36 cellular contexts compared by ENCODE assay signal in the genomic region with DNA sequence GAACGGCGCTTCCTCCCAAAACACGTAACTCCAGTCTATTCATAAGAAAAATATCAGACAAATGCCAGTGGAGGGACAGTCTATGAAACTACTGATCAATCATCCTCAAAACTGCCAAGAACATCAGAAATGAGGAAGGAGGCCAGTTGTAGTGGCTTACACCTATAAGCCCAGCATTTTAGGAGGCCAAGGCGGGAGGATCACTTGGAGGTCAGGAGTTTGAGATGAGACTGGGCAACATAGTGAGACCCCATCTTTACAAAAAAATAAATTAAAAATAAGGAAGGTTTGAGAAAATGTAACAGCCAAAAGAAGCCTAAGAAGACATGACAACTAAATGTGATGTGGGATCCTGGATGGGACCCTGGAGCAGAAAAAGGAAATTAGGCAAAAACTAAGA.
"Had no signal": no experiment of that assay in that cellular context is flagged by ENCODE, and none has a peak within 500 bp of the region (broad histone marks: within the 10 kb centered on the region; RNA-seq: fewer than 3 reads in every experiment).

No MANE protein-coding gene starts in this region.

- H3K4me3 Mint-ChIP-seq: activated CD4-positive, alpha-beta memory T cell treated with anti-CD3 and anti-CD28 coated beads, Interleukin-2, amount 10 ng/mL, durations not matched to agents 7 days and 5 days; activated CD4-positive, alpha-beta T cell treated with anti-CD3 and anti-CD28 coated beads for 36 hours; activated CD4-positive, alpha-beta T cell treated with anti-CD3 and anti-CD28 coated beads, Interleukin-2, amount 10 ng/mL, durations not matched to agents 7 days and 5 days; activated CD8-positive, alpha-beta T cell treated with anti-CD3 and anti-CD28 coated beads, Interleukin-2, amount 10 ng/mL, durations not matched to agents 7 days and 5 days; activated naive CD4-positive, alpha-beta T cell treated with anti-CD3 and anti-CD28 coated beads for 36 hours; activated naive CD8-positive, alpha-beta T cell treated with anti-CD3 and anti-CD28 coated beads for 36 hours; activated T-cell treated with anti-CD3 and anti-CD28 coated beads, Interleukin-2, amount 50 U/mL, for 4 hours; activated T-cell treated with anti-CD3 and anti-CD28 coated beads, Interleukin-2, amount 50 U/mL, for 72 hours; activated T-helper 1 cell treated with anti-CD3 and anti-CD28 coated beads, Interleukin-12 subunit alpha, Interleukin-12 subunit beta, Interleukin-2, Interleukin-4 antibody, amounts not matched to agents 30 ng/mL and 10 ng/mL and 1 ng/mL, durations not matched to agents 14 hours and 24 hours and 36 hours; activated T-helper 17 cell treated with anti-CD3 and anti-CD28 coated beads, Interleukin-2, amount 50 U/mL, for 72 hours; T-helper 1 cell treated with Interleukin-12 subunit alpha and Interleukin-12 subunit beta and Interleukin-4 antibody, amounts not matched to agents 30 μg/mL and 1 μg/mL, for 36 hours; T-helper 2 cell treated with Interferon-gamma antibody and Interleukin-4, amounts not matched to agents 5 μg/mL and 100 μg/mL, for 36 hours had no signal

- H3K9me3 ChIP-seq: adrenal gland, body of pancreas, breast epithelium had no signal

- ATAC-seq: activated CD4-positive, alpha-beta T cell treated with anti-CD3 and anti-CD28 coated beads for 36 hours; activated CD4-positive, CD25-positive, alpha-beta regulatory T cell treated with anti-CD3 and anti-CD28 coated beads, Interleukin-2, amount 50 U/mL, for 24 hours; activated CD8-positive, alpha-beta T cell treated with anti-CD3 and anti-CD28 coated beads, Interleukin-2, amount 10 ng/mL, durations not matched to agents 7 days and 5 days; activated naive CD4-positive, alpha-beta T cell treated with anti-CD3 and anti-CD28 coated beads, Interleukin-2, amount 50 U/mL, for 72 hours; activated T-cell treated with anti-CD3 and anti-CD28 coated beads, Interleukin-2, amount 50 U/mL, for 4 hours; activated T-cell treated with anti-CD3 and anti-CD28 coated beads, Interleukin-2, amount 50 U/mL, for 72 hours; activated T-helper 17 cell treated with anti-CD3 and anti-CD28 coated beads, Interleukin-2, amount 50 U/mL, for 72 hours; body of pancreas had no signal

- H3K4me3 ChIP-seq: adrenal gland, body of pancreas, breast epithelium had no signal

- H3K27ac Mint-ChIP-seq: activated CD4-positive, alpha-beta memory T cell treated with anti-CD3 and anti-CD28 coated beads, Interleukin-2, amount 10 ng/mL, durations not matched to agents 7 days and 5 days; activated CD4-positive, alpha-beta T cell treated with anti-CD3 and anti-CD28 coated beads for 36 hours; activated CD4-positive, alpha-beta T cell treated with anti-CD3 and anti-CD28 coated beads, Interleukin-2, amount 10 ng/mL, durations not matched to agents 7 days and 5 days; activated CD8-positive, alpha-beta T cell treated with anti-CD3 and anti-CD28 coated beads, Interleukin-2, amount 10 ng/mL, durations not matched to agents 7 days and 5 days; activated naive CD4-positive, alpha-beta T cell treated with anti-CD3 and anti-CD28 coated beads for 36 hours; activated naive CD4-positive, alpha-beta T cell treated with anti-CD3 and anti-CD28 coated beads, Interleukin-2, amount 50 U/mL, for 72 hours; activated naive CD8-positive, alpha-beta T cell treated with anti-CD3 and anti-CD28 coated beads for 36 hours; activated T-cell treated with anti-CD3 and anti-CD28 coated beads, Interleukin-2, amount 50 U/mL, for 72 hours; activated T-helper 1 cell treated with anti-CD3 and anti-CD28 coated beads, Interleukin-12 subunit alpha, Interleukin-12 subunit beta, Interleukin-2, Interleukin-4 antibody, amounts not matched to agents 30 ng/mL and 10 ng/mL and 1 ng/mL, durations not matched to agents 14 hours and 24 hours and 36 hours; activated T-helper 17 cell treated with anti-CD3 and anti-CD28 coated beads, Interleukin-2, amount 50 U/mL, for 72 hours; T-helper 1 cell treated with Interleukin-12 subunit alpha and Interleukin-12 subunit beta and Interleukin-4 antibody, amounts not matched to agents 30 μg/mL and 1 μg/mL, for 36 hours; T-helper 2 cell treated with Interferon-gamma antibody and Interleukin-4, amounts not matched to agents 5 μg/mL and 100 μg/mL, for 36 hours had no signal

- DNase-seq: activated CD4-positive, alpha-beta memory T cell treated with anti-CD3 and anti-CD28 coated beads, Interleukin-2, amount 10 ng/mL, durations not matched to agents 7 days and 5 days; activated CD4-positive, alpha-beta T cell treated with anti-CD3 and anti-CD28 coated beads for 1 hour; activated CD4-positive, alpha-beta T cell treated with anti-CD3 and anti-CD28 coated beads for 36 hours; activated CD4-positive, alpha-beta T cell treated with anti-CD3 and anti-CD28 coated beads for 48 hours; activated CD4-positive, alpha-beta T cell treated with anti-CD3 and anti-CD28 coated beads, Interleukin-2, amount 10 ng/mL, durations not matched to agents 7 days and 5 days; activated CD4-positive, alpha-beta T cell treated with anti-CD3 and anti-CD28 coated beads, Interleukin-2, amount 50 U/mL, for 48 hours; activated CD4-positive, CD25-positive, alpha-beta regulatory T cell; activated CD8-positive, alpha-beta memory T cell treated with anti-CD3 and anti-CD28 coated beads, Interleukin-2, amount 50 U/mL, for 4 hours; activated CD8-positive, alpha-beta T cell treated with anti-CD3 and anti-CD28 coated beads, Interleukin-2, amount 10 ng/mL, durations not matched to agents 7 days and 5 days; activated effector memory CD4-positive, alpha-beta T cell treated with anti-CD3 and anti-CD28 coated beads, Interleukin-2, amount 50 U/mL, for 16 hours; activated gamma-delta T cell treated with Interleukin-2 at 50 U/mL for 16 hours; activated naive CD4-positive, alpha-beta T cell; activated naive CD4-positive, alpha-beta T cell treated with anti-CD3 and anti-CD28 coated beads for 36 hours; activated naive CD4-positive, alpha-beta T cell treated with anti-CD3 and anti-CD28 coated beads, Interleukin-2, amount 50 U/mL, for 16 hours; activated naive CD8-positive, alpha-beta T cell treated with anti-CD3 and anti-CD28 coated beads for 36 hours; activated T-cell treated with anti-CD3 and anti-CD28 coated beads for 4 hours; activated T-cell treated with anti-CD3 and anti-CD28 coated beads, Interleukin-2, amount 50 U/mL, for 1 hour; activated T-cell treated with anti-CD3 and anti-CD28 coated beads, Interleukin-2, amount 50 U/mL, for 4 hours; activated T-cell treated with anti-CD3 and anti-CD28 coated beads, Interleukin-2, amount 50 U/mL, for 72 hours; adrenal gland; amniotic stem cell; aorta; body of pancreas; brain microvascular endothelial cell; central memory CD4-positive, alpha-beta T cell; T-helper 1 cell; T-helper 2 cell; T-helper 9 cell had no signal

- H3K4me1 Mint-ChIP-seq: activated CD4-positive, alpha-beta memory T cell treated with anti-CD3 and anti-CD28 coated beads, Interleukin-2, amount 10 ng/mL, durations not matched to agents 7 days and 5 days; activated CD4-positive, alpha-beta T cell treated with anti-CD3 and anti-CD28 coated beads for 36 hours; activated CD4-positive, alpha-beta T cell treated with anti-CD3 and anti-CD28 coated beads, Interleukin-2, amount 10 ng/mL, durations not matched to agents 7 days and 5 days; activated naive CD8-positive, alpha-beta T cell treated with anti-CD3 and anti-CD28 coated beads for 36 hours; activated T-helper 17 cell treated with anti-CD3 and anti-CD28 coated beads, Interleukin-2, amount 50 U/mL, for 72 hours had no signal

- H3K36me3 Mint-ChIP-seq: activated naive CD4-positive, alpha-beta T cell treated with anti-CD3 and anti-CD28 coated beads, Interleukin-2, amount 50 U/mL, for 72 hours; activated naive CD8-positive, alpha-beta T cell treated with anti-CD3 and anti-CD28 coated beads for 36 hours had no signal

- H3K36me3 ChIP-seq: adrenal gland, brain microvascular endothelial cell, breast epithelium had no signal

- H3K9me3 Mint-ChIP-seq: activated CD4-positive, alpha-beta memory T cell treated with anti-CD3 and anti-CD28 coated beads, Interleukin-2, amount 10 ng/mL, durations not matched to agents 7 days and 5 days; activated CD4-positive, alpha-beta T cell treated with anti-CD3 and anti-CD28 coated beads, Interleukin-2, amount 10 ng/mL, durations not matched to agents 7 days and 5 days; activated naive CD4-positive, alpha-beta T cell treated with anti-CD3 and anti-CD28 coated beads for 36 hours; activated naive CD4-positive, alpha-beta T cell treated with anti-CD3 and anti-CD28 coated beads, Interleukin-2, amount 50 U/mL, for 72 hours; activated naive CD8-positive, alpha-beta T cell treated with anti-CD3 and anti-CD28 coated beads for 36 hours; activated T-cell treated with anti-CD3 and anti-CD28 coated beads, Interleukin-2, amount 50 U/mL, for 4 hours; activated T-cell treated with anti-CD3 and anti-CD28 coated beads, Interleukin-2, amount 50 U/mL, for 72 hours; activated T-helper 1 cell treated with anti-CD3 and anti-CD28 coated beads, Interleukin-12 subunit alpha, Interleukin-12 subunit beta, Interleukin-2, Interleukin-4 antibody, amounts not matched to agents 30 ng/mL and 10 ng/mL and 1 ng/mL, durations not matched to agents 14 hours and 24 hours and 36 hours; activated T-helper 17 cell treated with anti-CD3 and anti-CD28 coated beads, Interleukin-2, amount 50 U/mL, for 72 hours; T-helper 1 cell treated with Interleukin-12 subunit alpha and Interleukin-12 subunit beta and Interleukin-4 antibody, amounts not matched to agents 30 μg/mL and 1 μg/mL, for 36 hours; T-helper 2 cell treated with Interferon-gamma antibody and Interleukin-4, amounts not matched to agents 5 μg/mL and 100 μg/mL, for 36 hours had no signal

- H3K4me1 ChIP-seq: adrenal gland, body of pancreas, breast epithelium had no signal

- H3K27me3 ChIP-seq: body of pancreas, brain microvascular endothelial cell, breast epithelium had no signal

- H3K27ac ChIP-seq: adrenal gland, body of pancreas, brain microvascular endothelial cell, breast epithelium, VCaP had no signal

- H3K27me3 Mint-ChIP-seq: activated CD4-positive, alpha-beta memory T cell treated with anti-CD3 and anti-CD28 coated beads, Interleukin-2, amount 10 ng/mL, durations not matched to agents 7 days and 5 days; activated CD4-positive, alpha-beta T cell treated with anti-CD3 and anti-CD28 coated beads for 36 hours; activated CD4-positive, alpha-beta T cell treated with anti-CD3 and anti-CD28 coated beads, Interleukin-2, amount 10 ng/mL, durations not matched to agents 7 days and 5 days; activated naive CD8-positive, alpha-beta T cell treated with anti-CD3 and anti-CD28 coated beads for 36 hours had no signal
